ENCODE assay signal across 8 cellular contexts in genomic region chr9:34178698-34179527, GRCh38. TPM values are rescaled to one million over a fixed set of nuclear protein-coding genes. Genes with fewer than 3 reads are reported as not detected.
DNase-seq lines count a peak whose midpoint lies in the region; ATAC-seq and TF ChIP-seq lines count a peak whose summit lies in the region.

Gene UBAP1, plus strand, starts transcription at chr9:34179043. Its CDS starts 41,872 bp downstream, at chr9:34220915.

- H3K4me1 ChIP-seq in IMR-90 (ENCODE audit: control insufficient read depth, insufficient read depth, low read length) (no peaks in the 10 kb centered on the region), mucosa of descending colon (ENCODE audit: low read depth) (peaks cover 7% of the 10 kb centered on the region)

- intact Hi-C loops in IMR-90 (cut with micrococcal nuclease) = loop anchor here (1.0 to 2.0 kb wide), 2 partner anchors 53 to 74 kb away; partner anchors contain the start of gene DCAF12
- intact Hi-C loops in mucosa of descending colon (cut with DNase I, micrococcal nuclease) = no loop called here

- no peaks in the 10 kb centered on the region for H3K27me3 ChIP-seq in IMR-90 (ENCODE audit: control insufficient read depth, insufficient read depth, low read length)

- POLR2A ChIA-PET in IMR-90 (lab: Charles Lee; ENCODE audit: unreplicated experiment) = no interaction called here

- in situ Hi-C loops in IMR-90 (cut with MboI; ENCODE audit: low sequenced_read_pairs) = no loop called here

- peak within 1 kb of the TSS; percentile 67 for H2BK15ac ChIP-seq in IMR-90 (ENCODE audit: low read depth, low read length)

- H3K9me1 ChIP-seq in IMR-90 (ENCODE audit: insufficient read depth, low read length) = no peaks in the 10 kb centered on the region

- H3K36me3 ChIP-seq in IMR-90 (ENCODE audit: control insufficient read depth, insufficient read depth, low read length) (no peaks in the 10 kb centered on the region), mucosa of descending colon (ENCODE audit: low read depth) (no peaks in the 10 kb centered on the region)

- peak; percentile 92 for TF ChIP-seq POLR2A in IMR-90 (IDR thresholded peaks at IDR 0.05; ENCODE audit: low read depth, low read length)

- WGBS in IMR-90 (ENCODE audit: extremely low coverage in 2 of 2, insufficient read length in 1 of 2), 2 experiments = 2% methylated on average over 33 of the region's 52 CpGs; no CpG with 5 or more reads in 1 of the 2 experiments

- BruUV-seq in IMR-90 (replicated peaks; lab: Mats Ljungman, UMichigan) = no TSS peak

- peaks cover 3 to 15% of the 10 kb centered on the region in 2 experiments for H3K79me1 ChIP-seq in IMR-90 (ENCODE audit: low read depth in 1 of 2, low read length in 2 of 2)

- peak within 1 kb of the TSS; percentile 91 for H2BK5ac ChIP-seq in IMR-90 (ENCODE audit: low read depth, low read length, poor library complexity, severe bottlenecking)

- dilution Hi-C loops in IMR-90 (cut with HindIII; ENCODE audit: low sequenced_read_pairs, unreplicated experiment) = no loop called here

- DNase-seq in DMS 273 (lab: John Stamatoyannopoulos, UW; ENCODE audit: unreplicated experiment) = peak; percentile 99
- peak; percentile 97 for DNase-seq in IMR-90
- peak; percentile 98 for DNase-seq in OCI-M1 (lab: John Stamatoyannopoulos, UW)
- DNase-seq in activated T-cell treated with anti-CD3 and anti-CD28 coated beads for 4 hours = peak; percentile 92
- DNase-seq in epithelial cell of prostate (ENCODE audit: low read depth, low spot score) = peak; percentile 94
- DNase-seq in mucosa of descending colon = peak; percentile 97 to 98 (median 97)
- DNase-seq in stimulated activated CD8-positive, alpha-beta memory T cell treated with anti-CD3 and anti-CD28 coated beads, Interleukin-4, amount 100 ng/mL, for 24 hours (ENCODE audit: low read depth) = peak; percentile 90

- H3K27ac ChIP-seq in IMR-90 (ENCODE audit: insufficient read depth, low read length) = peak within 1 kb of the TSS; percentile 93
- H3K27ac ChIP-seq in epithelial cell of prostate = peak within 1 kb of the TSS; percentile 95

- peak within 1 kb of the TSS; percentile 64 for H3K4me3 ChIP-seq in IMR-90 (ENCODE audit: insufficient read depth, low read depth, low read length)
- H3K4me3 ChIP-seq in mucosa of descending colon = peak within 1 kb of the TSS; percentile 85

- H2BK20ac ChIP-seq in IMR-90 (ENCODE audit: low read depth, low read length) = no peak within 1 kb of the TSS

- peak within 1 kb of the TSS; percentile 96 for H3K14ac ChIP-seq in IMR-90 (replicated peaks; ENCODE audit: low read depth, low read length)

- no peak for TF ChIP-seq CTCF in IMR-90 (conservative IDR thresholded peaks at IDR 0.05; ENCODE audit: low read depth, low read length)
- TF ChIP-seq CTCF in mucosa of descending colon (IDR thresholded peaks at IDR 0.05) = no peak

- peak within 1 kb of the TSS; percentile 66 to 97 for H4K8ac ChIP-seq in IMR-90 (ENCODE audit: low read depth in 2 of 2, low read length in 2 of 2)

- peak within 1 kb of the TSS; percentile 88 for H3K18ac ChIP-seq in IMR-90 (ENCODE audit: low read depth, low read length)

- peak within 1 kb of the TSS; percentile 77 for H2BK120ac ChIP-seq in IMR-90 (ENCODE audit: low read depth, low read length)

- ATAC-seq in GM21528 (IDR thresholded peaks at IDR 0.05; ENCODE audit: low FRiP score, unreplicated experiment) = peak; percentile 99
- ATAC-seq in IMR-90 (ENCODE audit: low read depth) = peak; percentile 99
- ATAC-seq in mucosa of descending colon = peak; percentile 99

- H3K4ac ChIP-seq in IMR-90 (ENCODE audit: low read depth, low read length) = peak within 1 kb of the TSS; percentile 74

- H3K9ac ChIP-seq in IMR-90 (ENCODE audit: low read depth, low read length) = peak within 1 kb of the TSS; percentile 99

- peak within 1 kb of the TSS; percentile 35 for H4K91ac ChIP-seq in IMR-90 (ENCODE audit: insufficient read depth, low read depth, low read length)

- H3K9me3 ChIP-seq in IMR-90 (ENCODE audit: control insufficient read depth, insufficient read depth, low read length) (no peaks in the 10 kb centered on the region), mucosa of descending colon (no peaks in the 10 kb centered on the region)

- peak within 1 kb of the TSS; percentile 98 for H2AFZ ChIP-seq in IMR-90 (replicated peaks; ENCODE audit: low read length, poor library complexity)

- TF ChIP-seq RAD21 in IMR-90 (IDR thresholded peaks at IDR 0.05; ENCODE audit: low read length) = no peak

- H2AK5ac ChIP-seq in IMR-90 (ENCODE audit: low read depth, low read length) = peak within 1 kb of the TSS; percentile 51

- peaks cover 9% of the 10 kb centered on the region; the same call in 1 of the 2 replicates for H4K20me1 ChIP-seq in IMR-90 (ENCODE audit: insufficient read depth, low read length)

- peak within 1 kb of the TSS; percentile 91 for H3K4me2 ChIP-seq in IMR-90 (ENCODE audit: low read depth, low read length)

- H3K56ac ChIP-seq in IMR-90 (ENCODE audit: extremely low read depth, insufficient read depth, low read length) = peak within 1 kb of the TSS; percentile 82

- H2AK9ac ChIP-seq in IMR-90 (replicated peaks; ENCODE audit: low read depth, low read length, poor library complexity) = peak within 1 kb of the TSS; percentile 92

- H3K23ac ChIP-seq in IMR-90 (ENCODE audit: low read depth, low read length) = peak within 1 kb of the TSS; percentile 92

- peak within 1 kb of the TSS; percentile 82 for H4K5ac ChIP-seq in IMR-90 (ENCODE audit: low read depth, low read length)

- CTCF ChIA-PET in IMR-90 (lab: Yijun Ruan, JAX) = interaction anchor here (0.5 to 1.2 kb wide), 3 partner anchors 16 to 75 kb away, joined by 3 to 6 read pairs (median 3); no protein-coding TSS in a partner anchor

TF ChIP-seq in IMR-90, 13 proteins besides CTCF, POLR2A, EP300 and RAD21:
- TF ChIP-seq MAFK (IDR thresholded peaks at IDR 0.05; ENCODE audit: low read depth, low read length) (peak; percentile 64), CHD1 (IDR thresholded peaks at IDR 0.05; ENCODE audit: low read depth, low read length) (no peak), MXI1 (IDR thresholded peaks at IDR 0.05; ENCODE audit: borderline replicate concordance, low read depth, low read length) (no peak), ELK1 (IDR thresholded peaks at IDR 0.05; ENCODE audit: borderline replicate concordance, low read depth, low read length) (no peak), RCOR1 (IDR thresholded peaks at IDR 0.05; ENCODE audit: insufficient replicate concordance, low read length) (no peak), FOS (IDR thresholded peaks at IDR 0.05; ENCODE audit: low read depth, low read length) (0 out of 2 replicates have a peak, but pooled peaks have one; percentile 9), RFX5 (IDR thresholded peaks at IDR 0.05; ENCODE audit: low read depth, low read length) (peak; percentile 52; the same call in 1 of the 2 replicates), SMC3 (IDR thresholded peaks at IDR 0.05; ENCODE audit: low read depth, low read length) (no peak), MAZ (IDR thresholded peaks at IDR 0.05; ENCODE audit: borderline replicate concordance, low read depth, low read length) (peak; percentile 91), BHLHE40 (IDR thresholded peaks at IDR 0.05; ENCODE audit: low read depth, low read length) (no peak), NFE2L2 (IDR thresholded peaks at IDR 0.05; ENCODE audit: low read depth, low read length) (no peak), USF2 (IDR thresholded peaks at IDR 0.05; ENCODE audit: low read depth, low read length) (peak; percentile 16; the same call in 1 of the 2 replicates), CEBPB (IDR thresholded peaks at IDR 0.05; ENCODE audit: low read depth, low read length) (peak; percentile 55)

RNA-seq across cellular contexts. Expression of gene UBAP1, which starts in this region (rescaled TPM):
- 28.3 and 30.6 TPM in 2 replicates for total RNA-seq in IMR-90 (2012; rRNA removed)
- polyA plus RNA-seq in IMR-90 (2012; rRNA removed) = 35.4 and 37.0 TPM in 2 replicates
- polyA plus RNA-seq in IMR-90 (2012; cell fraction: cytosol; rRNA removed) = 16.1 and 17.7 TPM in 2 replicates
- 12.0 and 26.9 TPM in 2 replicates for polyA plus RNA-seq in IMR-90 (2012; cell fraction: nucleus; rRNA removed; ENCODE audit: low replicate concordance)
- total RNA-seq in mucosa of descending colon = 10 to 100 TPM; 33.7 to 53.1 (median 38.2) TPM

Comparison
In these comparisons a context has a peak if more than half of its experiments do, and no peak if none do; other contexts are left out.
1. Peak in every context shown above with its lines: DNase-seq, ATAC-seq, H3K4me3 ChIP-seq and H3K27ac ChIP-seq.